In genomic region chr16:50059669-50060068, GRCh38 we compare ENCODE assay signal across 29 cellular contexts.
"Had no signal": no experiment of that assay in that cellular context is flagged by ENCODE, and none has a peak within 500 bp of the region (broad histone marks: within the 10 kb centered on the region; RNA-seq: fewer than 3 reads in every experiment).

No MANE protein-coding gene starts in this region.

- H3K4me3 ChIP-seq: ascending aorta, esophagus squamous epithelium, gastroesophageal sphincter had no signal

- H3K27ac ChIP-seq: ascending aorta, brain microvascular endothelial cell, esophagus squamous epithelium, gastroesophageal sphincter had no signal

- H3K27me3 ChIP-seq: ascending aorta, brain microvascular endothelial cell, esophagus squamous epithelium, gastroesophageal sphincter had no signal

- DNase-seq: activated CD4-positive, alpha-beta memory T cell treated with anti-CD3 and anti-CD28 coated beads, Interleukin-2, amount 10 ng/mL, durations not matched to agents 7 days and 5 days; activated CD4-positive, alpha-beta T cell treated with anti-CD3 and anti-CD28 coated beads for 1 hour; activated CD4-positive, alpha-beta T cell treated with anti-CD3 and anti-CD28 coated beads for 4 hours; activated CD4-positive, alpha-beta T cell treated with anti-CD3 and anti-CD28 coated beads, Interleukin-2, amount 10 ng/mL, durations not matched to agents 7 days and 5 days; activated CD4-positive, alpha-beta T cell treated with anti-CD3 and anti-CD28 coated beads, Interleukin-2, amount 50 U/mL, for 4 hours; activated CD4-positive, CD25-positive, alpha-beta regulatory T cell; activated CD8-positive, alpha-beta memory T cell treated with anti-CD3 and anti-CD28 coated beads, Interleukin-2, amount 50 U/mL, for 48 hours; activated gamma-delta T cell; activated naive CD4-positive, alpha-beta T cell; activated naive CD4-positive, alpha-beta T cell treated with anti-CD3 and anti-CD28 coated beads, Interleukin-2, amount 10 ng/mL, durations not matched to agents 7 days and 5 days; activated naive CD8-positive, alpha-beta T cell treated with anti-CD3 and anti-CD28 coated beads, Interleukin-2, amount 10 ng/mL, durations not matched to agents 7 days and 5 days; activated T-cell treated with anti-CD3 and anti-CD28 coated beads for 4 hours; activated T-cell treated with anti-CD3 and anti-CD28 coated beads, Interleukin-2, amount 50 U/mL, for 24 hours; activated T-cell treated with anti-CD3 and anti-CD28 coated beads, Interleukin-2, amount 50 U/mL, for 72 hours; brain microvascular endothelial cell; cortex of kidney; dermis blood vessel endothelial cell; effector CD4-positive, alpha-beta T cell; effector memory CD8-positive, alpha-beta T cell; erythroblast; esophagus squamous epithelium; foreskin melanocyte; T-helper 1 cell; T-helper 17 cell; T1000 had no signal

- H3K4me1 ChIP-seq: ascending aorta, esophagus squamous epithelium, gastroesophageal sphincter had no signal

- H3K36me3 ChIP-seq: ascending aorta, brain microvascular endothelial cell, esophagus squamous epithelium, gastroesophageal sphincter had no signal

- ATAC-seq: effector memory CD8-positive, alpha-beta T cell; gastroesophageal sphincter; T-helper 17 cell had no signal

- FAIRE-seq: bronchial epithelial cell, colon had no signal
